ENCODE assay signal across 1 cellular context in genomic region chr14:57189070-57189469, GRCh38.
TF ChIP-seq lines count a peak whose summit lies in the region.

No MANE protein-coding gene starts in this region.

TF ChIP-seq in H1, 55 proteins besides CTCF, POLR2A, EP300 and RAD21 (continued from another document):
- TF ChIP-seq CHD7 (IDR thresholded peaks at IDR 0.05; ENCODE audit: insufficient replicate concordance, low read length) (no peak), CBX5 (IDR thresholded peaks at IDR 0.05; ENCODE audit: low read depth, low read length) (no peak), RFX5 (IDR thresholded peaks at IDR 0.05; ENCODE audit: borderline replicate concordance, low read depth, low read length) (no peak), EZH2 (IDR thresholded peaks at IDR 0.05; ENCODE audit: low read depth, low read length, severe bottlenecking) (no peak), BRCA1 (IDR thresholded peaks at IDR 0.05; ENCODE audit: low read depth, low read length) (no peak)
